30 cellular contexts compared by ENCODE assay signal in genomic region chr14:97539884-97540283, GRCh38.
"Had no signal": no experiment of that assay in that cellular context is flagged by ENCODE, and none has a peak within 500 bp of the region (broad histone marks: within the 10 kb centered on the region; RNA-seq: fewer than 3 reads in every experiment).

No MANE protein-coding gene starts in this region.

- H3K9ac ChIP-seq: KMS-11, SK-N-SH had no signal

- H3K9me3 ChIP-seq: ascending aorta, SJSA1, SK-N-SH had no signal

- H3K27ac ChIP-seq: ascending aorta, KMS-11, SJSA1, VCaP had no signal

- ATAC-seq: activated T-cell treated with anti-CD3 and anti-CD28 coated beads, Interleukin-2, amount 50 U/mL, for 4 hours; T-cell; T-helper 17 cell had no signal

- H3K4me2 ChIP-seq: KMS-11, SK-N-SH had no signal

- H3K4me1 ChIP-seq: ascending aorta, SJSA1 had no signal

- DNase-seq: activated B cell treated with CpG ODN at 0.5 μM for 24 hours; activated CD4-positive, alpha-beta memory T cell treated with anti-CD3 and anti-CD28 coated beads for 36 hours; activated CD4-positive, alpha-beta T cell treated with anti-CD3 and anti-CD28 coated beads for 4 hours; activated CD4-positive, alpha-beta T cell treated with anti-CD3 and anti-CD28 coated beads, Interleukin-2, amount 50 U/mL, for 1 hour; activated CD4-positive, CD25-positive, alpha-beta regulatory T cell treated with anti-CD3 and anti-CD28 coated beads, Interleukin-2, amount 50 U/mL, for 72 hours; activated CD8-positive, alpha-beta memory T cell treated with anti-CD3 and anti-CD28 coated beads, Interleukin-2, amount 50 U/mL, for 4 hours; activated gamma-delta T cell treated with Interleukin-2 at 50 U/mL for 16 hours; activated naive CD4-positive, alpha-beta T cell treated with anti-CD3 and anti-CD28 coated beads, Interleukin-2, amount 50 U/mL, for 16 hours; activated naive CD8-positive, alpha-beta T cell treated with anti-CD3 and anti-CD28 coated beads for 36 hours; activated T-cell treated with anti-CD3 and anti-CD28 coated beads for 4 hours; activated T-cell treated with anti-CD3 and anti-CD28 coated beads, Interleukin-2, amount 50 U/mL, for 4 hours; amniotic stem cell; NCI-H1092 treated with DMSO at 0.1 percent for 48 hours; NCI-H1417; NCI-H146; NCI-H187; NCI-H2029 treated with DMSO at 0.1 percent for 48 hours; NCI-H2107; NCI-H2171; NCI-H510A; NCI-H526; NCI-H748 treated with DMSO at 0.1 percent for 48 hours; SHP77 treated with DMSO at 0.1 percent for 48 hours; SK-N-SH; T-cell; T-helper 17 cell had no signal

- H3K36me3 ChIP-seq: ascending aorta, SJSA1 had no signal

- H3K4me3 ChIP-seq: ascending aorta, SJSA1 had no signal

- H3K27me3 ChIP-seq: ascending aorta, SJSA1 had no signal
